Comparison of ENCODE assay signal across 8 cellular contexts in genomic region chr2:147182260-147182659, GRCh38.
DNase-seq lines count a peak whose midpoint lies in the region; ATAC-seq lines count a peak whose summit lies in the region.

No MANE protein-coding gene starts in this region.

- peak; percentile 28 to 47 for DNase-seq in activated CD4-positive, alpha-beta T cell treated with anti-CD3 and anti-CD28 coated beads, Interleukin-2, amount 50 U/mL, for 4 hours
- DNase-seq in stimulated activated CD4-positive, alpha-beta T cell treated with anti-CD3 and anti-CD28 coated beads, Interleukin-12 subunit alpha, Interleukin-12 subunit beta, amount 100 ng/mL, for 24 hours (ENCODE audit: low read depth in 2 of 2), result peak; percentile 31 to 33
- DNase-seq in medulla oblongata (ENCODE audit: extremely low spot score) (no peak), Right ventricle myocardium superior (no peak), cerebellum (ENCODE audit: low spot score) (no peak), superior temporal gyrus (ENCODE audit: extremely low spot score) (no peak)

- ATAC-seq in GM19043 (IDR thresholded peaks at IDR 0.05; ENCODE audit: low read depth, unreplicated experiment) (peak; percentile 48), HG03045 (IDR thresholded peaks at IDR 0.05; ENCODE audit: unreplicated experiment) (peak; percentile 81), Right ventricle myocardium superior (ENCODE audit: poor library complexity) (no peak)

- intact Hi-C loops in Right ventricle myocardium superior (cut with DNase I), result no loop called here

Comparison
In these comparisons a context has a peak if more than half of its experiments do, and no peak if none do; other contexts are left out.
1. DNase-seq: peak in activated CD4-positive, alpha-beta T cell treated with anti-CD3 and anti-CD28 coated beads, Interleukin-2, amount 50 U/mL, for 4 hours (2 of 2) and stimulated activated CD4-positive, alpha-beta T cell treated with anti-CD3 and anti-CD28 coated beads, Interleukin-12 subunit alpha, Interleukin-12 subunit beta, amount 100 ng/mL, for 24 hours (2 of 2); none in medulla oblongata (single experiment), Right ventricle myocardium superior (single experiment), cerebellum (single experiment) and superior temporal gyrus (single experiment).